In genomic region chr7:75866497-75867389, GRCh38 we compare ENCODE assay signal across 8 cellular contexts. TPM values are rescaled to one million over a fixed set of nuclear protein-coding genes. Genes with fewer than 3 reads are reported as not detected.
DNase-seq lines count a peak whose midpoint lies in the region; ATAC-seq and TF ChIP-seq lines count a peak whose summit lies in the region.

No MANE protein-coding gene starts in this region.

- H3K9me3 Mint-ChIP-seq in osteocyte (ENCODE audit: unreplicated experiment): no peaks in the 10 kb centered on the region

- H3K4me3 ChIP-seq in KMS-11 (IDR thresholded peaks at IDR 0.05; ENCODE audit: insufficient read depth, low read depth, low read length) (no peak overlapping the region), Panc1 (ENCODE audit: low read depth in 2 of 2, low read length in 2 of 2) (peak overlapping the region in 1 of 2 experiments; percentile 8; a peak in 1 of 4 replicates)

- peak; percentile 93 for ATAC-seq in Panc1
- no peak for ATAC-seq in HG03039 (IDR thresholded peaks at IDR 0.05; ENCODE audit: unreplicated experiment)

- no peaks in the 10 kb centered on the region for H3K36me3 Mint-ChIP-seq in osteocyte (ENCODE audit: unreplicated experiment)

- peak overlapping the region; percentile 22 for H2AFZ ChIP-seq in KMS-11 (ENCODE audit: low read depth)

- H3K79me2 ChIP-seq in KMS-11 (ENCODE audit: insufficient read depth, low read depth): no peaks in the 10 kb centered on the region

- peaks cover 11% of the 10 kb centered on the region for H3K27me3 Mint-ChIP-seq in osteocyte (ENCODE audit: unreplicated experiment)

- peak; percentile 95 for TF ChIP-seq CTCF in KMS-11 (conservative IDR thresholded peaks at IDR 0.05; ENCODE audit: low read depth, low read length)
- peak; percentile 98 for TF ChIP-seq CTCF in Panc1 (IDR thresholded peaks at IDR 0.05)
- TF ChIP-seq CTCF in osteocyte (IDR thresholded peaks at IDR 0.05): peak; percentile 81

- in situ Hi-C loops in Panc1 (cut with HindIII; ENCODE audit: low pct_unique_long_range_greater_than_20kb, low sequenced_read_pairs): no loop called here

- no peaks in the 10 kb centered on the region for H3K27me3 ChIP-seq in KMS-11 (ENCODE audit: insufficient read depth, low read depth)
- H3K27me3 ChIP-seq in Panc1 (ENCODE audit: control insufficient read depth, insufficient read depth, low read length): no peaks in the 10 kb centered on the region

- peak overlapping the region; percentile 77 for H3K27ac ChIP-seq in KMS-11
- no peak overlapping the region for H3K27ac ChIP-seq in Panc1 (ENCODE audit: low read length)

- no TSS peak for BruUV-seq in Panc1 (replicated peaks; lab: Mats Ljungman, UMichigan)

- H3K27ac Mint-ChIP-seq in osteocyte (ENCODE audit: unreplicated experiment): no peak overlapping the region

- no peaks in the 10 kb centered on the region for H3K36me3 ChIP-seq in KMS-11 (ENCODE audit: insufficient read depth)
- H3K36me3 ChIP-seq in Panc1 (ENCODE audit: control insufficient read depth, insufficient read depth, low read length): no peaks in the 10 kb centered on the region

- H3K4me3 Mint-ChIP-seq in osteocyte (ENCODE audit: unreplicated experiment): no peak overlapping the region

- peak overlapping the region; percentile 48; the same call in 1 of the 2 replicates for H3K9ac ChIP-seq in KMS-11

- no peaks in the 10 kb centered on the region for H3K9me3 ChIP-seq in Panc1 (ENCODE audit: control insufficient read depth, insufficient read depth, low read depth, low read length)

- CTCF ChIA-PET in Panc1 (lab: Charles Lee): interaction anchor here (0.5 to 1.6 kb wide), 5 partner anchors 12 to 321 kb away, joined by 3 to 9 read pairs (median 3); no protein-coding TSS in a partner anchor

- peaks cover 52% of the 10 kb centered on the region for H3K4me1 ChIP-seq in KMS-11 (ENCODE audit: low read depth, poor library complexity, severe bottlenecking)
- H3K4me1 ChIP-seq in Panc1 (ENCODE audit: control insufficient read depth, insufficient read depth, low read length): 0 out of 2 replicates have a peak, but pooled peaks cover 3% of the 10 kb centered on the region

- POLR2A ChIA-PET in Panc1 (lab: Charles Lee): no interaction called here

- H3K4me2 ChIP-seq in KMS-11: peak overlapping the region; percentile 69

- DNase-seq in Daoy (ENCODE audit: low read depth) (peak; percentile 61), Panc1 (ENCODE audit: low read depth, low spot score) (peak; percentile 75), germinal center (ENCODE audit: low spot score) (peak; percentile 46), osteocyte (ENCODE audit: extremely low spot score, unreplicated experiment) (no peak), middle frontal gyrus (ENCODE audit: extremely low spot score, low spot score) (no peak)
- peak; percentile 34 for DNase-seq in activated naive CD4-positive, alpha-beta T cell treated with anti-CD3 and anti-CD28 coated beads, Interleukin-2, amount 50 U/mL, for 16 hours

- intact Hi-C loops in Panc1 (cut with micrococcal nuclease; ENCODE audit: unreplicated experiment): loop anchor here (1.0 kb wide), 1 partner anchor 154 kb away; no protein-coding TSS in a partner anchor

- H4K20me1 ChIP-seq in KMS-11 (ENCODE audit: insufficient read depth): no peaks in the 10 kb centered on the region

- peaks cover 5% of the 10 kb centered on the region for H3K4me1 Mint-ChIP-seq in osteocyte (ENCODE audit: unreplicated experiment)

RNA-seq across cellular contexts. Expression of gene RHBDD2, which starts 12.1 kb away (rescaled TPM):
- 17.3 and 24.0 TPM in 2 replicates for total RNA-seq in Daoy (2014; rRNA removed; shearing (Covaris generic))
- total RNA-seq in Panc1 (2021; ENCODE audit: unreplicated experiment) (79.3 TPM), osteocyte (44.8 and 50.7 TPM in 2 replicates)
- 135 TPM for polyA plus RNA-seq in Panc1 (2012; ENCODE audit: insufficient read length)

RNA-seq across cellular contexts. Expression of gene POR, which starts 48.2 kb away (rescaled TPM):
- total RNA-seq in Daoy (2014; rRNA removed; shearing (Covaris generic)): 28.8 and 41.3 TPM in 2 replicates
- 168 TPM for total RNA-seq in Panc1 (2021; ENCODE audit: unreplicated experiment)
- polyA plus RNA-seq in Panc1 (2012; ENCODE audit: insufficient read length): 163 TPM
- 62.1 and 74.0 TPM in 2 replicates for total RNA-seq in osteocyte

RNA-seq across cellular contexts. Expression of gene CCL24, which starts 53.1 kb away (rescaled TPM):
- not detected in 2 replicates for total RNA-seq in Daoy (2014; rRNA removed; shearing (Covaris generic))
- total RNA-seq in Panc1 (2021; ENCODE audit: unreplicated experiment): not detected
- not detected for polyA plus RNA-seq in Panc1 (2012; ENCODE audit: insufficient read length)
- not detected in 2 replicates for total RNA-seq in osteocyte

Comparison
In these comparisons a context has a peak if more than half of its experiments do, and no peak if none do; other contexts are left out.
1. DNase-seq: peak in Daoy (single experiment), Panc1 (single experiment), activated naive CD4-positive, alpha-beta T cell treated with anti-CD3 and anti-CD28 coated beads, Interleukin-2, amount 50 U/mL, for 16 hours (single experiment) and germinal center (single experiment); none in osteocyte (single experiment) and middle frontal gyrus (single experiment).
2. Peak in every context shown above with its lines, with median percentiles within 50 percentile points of each other: CTCF ChIP-seq.